16 cellular contexts compared by ENCODE assay signal in genomic region chr2:100940766-100941645, GRCh38.
DNase-seq lines count a peak whose midpoint lies in the region; ATAC-seq and TF ChIP-seq lines count a peak whose summit lies in the region.
"Had no signal": no experiment of that assay in that cellular context is flagged by ENCODE, and none has a peak within 500 bp of the region (broad histone marks: within the 10 kb centered on the region; RNA-seq: fewer than 3 reads in every experiment).

No MANE protein-coding gene starts in this region.

- peaks cover 0 to 10% of the 10 kb centered on the region in 2 donors for H3K36me3 ChIP-seq in psoas muscle (ENCODE audit: insufficient read depth in 1 of 2, low read depth in 1 of 2)

- WGBS in psoas muscle, 3 donors = 87 to 89% (median 88%) methylated on average over 14 of the region's 14 CpGs

- ATAC-seq in HG02852 (IDR thresholded peaks at IDR 0.05; ENCODE audit: unreplicated experiment) (no peak), HG02588 (IDR thresholded peaks at IDR 0.05; ENCODE audit: unreplicated experiment) (no peak), psoas muscle (no peak)
- ATAC-seq: activated CD8-positive, alpha-beta memory T cell treated with anti-CD3 and anti-CD28 coated beads, Interleukin-2, amount 10 ng/mL, durations not matched to agents 7 days and 5 days had no signal

- H3K27me3 ChIP-seq in psoas muscle (ENCODE audit: insufficient read depth in 3 of 3, low read length in 2 of 3) = no peaks in the 10 kb centered on the region

- peaks cover 4% of the 10 kb centered on the region for H3K36me3 Mint-ChIP-seq in activated naive CD4-positive, alpha-beta T cell treated with anti-CD3 and anti-CD28 coated beads for 36 hours (ENCODE audit: low read depth)
- H3K36me3 Mint-ChIP-seq: activated CD8-positive, alpha-beta memory T cell treated with anti-CD3 and anti-CD28 coated beads, Interleukin-2, amount 10 ng/mL, durations not matched to agents 7 days and 5 days had no signal

- peak overlapping the region; percentile 86 for H3K27ac Mint-ChIP-seq in activated naive CD4-positive, alpha-beta T cell treated with anti-CD3 and anti-CD28 coated beads for 36 hours
- H3K27ac Mint-ChIP-seq: activated CD8-positive, alpha-beta memory T cell treated with anti-CD3 and anti-CD28 coated beads, Interleukin-2, amount 10 ng/mL, durations not matched to agents 7 days and 5 days; dendritic cell treated with granulocyte-macrophage colony-stimulating factor and Interleukin-4, amounts not matched to agents 40 ng/mL and 50 ng/mL, for 4 days had no signal

- DNase-seq in stimulated activated CD4-positive, alpha-beta T cell treated with anti-CD3 and anti-CD28 coated beads, Interleukin-1b, Interleukin-23, amount 100 ng/mL, for 48 hours = peak; percentile 10
- no peak for DNase-seq in stimulated activated CD4-positive, alpha-beta T cell treated with anti-CD3 and anti-CD28 coated beads, Interleukin-12 subunit alpha, Interleukin-12 subunit beta, amount 100 ng/mL, for 4 hours
- peak; percentile 59 for DNase-seq in activated naive CD4-positive, alpha-beta T cell treated with anti-CD3 and anti-CD28 coated beads for 36 hours
- peak; percentile 44 for DNase-seq in fibroblast of the aortic adventitia (ENCODE audit: low read depth)
- DNase-seq in psoas muscle = no peak
- DNase-seq in nucleus accumbens (lab: John Stamatoyannopoulos, UW) = no peak
- DNase-seq: activated CD8-positive, alpha-beta memory T cell treated with anti-CD3 and anti-CD28 coated beads, Interleukin-2, amount 10 ng/mL, durations not matched to agents 7 days and 5 days; anterior cingulate cortex; DMS 273 treated with DMSO at 0.1 percent for 48 hours; NCI-H1105 treated with DMSO at 0.1 percent for 48 hours; NCI-H2227 treated with DMSO at 0.1 percent for 48 hours; SIG-M5; T1000 had no signal

- TF ChIP-seq CTCF in fibroblast of the aortic adventitia (IDR thresholded peaks at IDR 0.05; ENCODE audit: insufficient read depth, low read length) = no peak
- no peak for TF ChIP-seq CTCF in psoas muscle (IDR thresholded peaks at IDR 0.05)

- CTCF ChIA-PET in activated naive CD4-positive, alpha-beta T cell treated with anti-CD3 and anti-CD28 coated beads for 36 hours (lab: Charles Lee) = interaction anchor here (1.4 to 2.1 kb wide), 2 partner anchors 211 to 331 kb away, joined by 3 to 5 read pairs; no protein-coding TSS in a partner anchor

- no peaks in the 10 kb centered on the region for H3K9me3 ChIP-seq in psoas muscle

- no peaks in the 10 kb centered on the region for H3K9me3 Mint-ChIP-seq in activated naive CD4-positive, alpha-beta T cell treated with anti-CD3 and anti-CD28 coated beads for 36 hours
- H3K9me3 Mint-ChIP-seq: dendritic cell treated with granulocyte-macrophage colony-stimulating factor and Interleukin-4, amounts not matched to agents 40 ng/mL and 50 ng/mL, for 4 days had no signal

- intact Hi-C loops in activated naive CD4-positive, alpha-beta T cell treated with anti-CD3 and anti-CD28 coated beads for 36 hours (cut with micrococcal nuclease) = loop anchor here (5.0 to 10.0 kb wide), 2 partner anchors 69 to 126 kb away; no protein-coding TSS in a partner anchor
- intact Hi-C loops in psoas muscle (cut with DNase I) = no loop called here

- H3K4me3 Mint-ChIP-seq in activated naive CD4-positive, alpha-beta T cell treated with anti-CD3 and anti-CD28 coated beads for 36 hours = peak overlapping the region; percentile 55
- H3K4me3 Mint-ChIP-seq: activated CD8-positive, alpha-beta memory T cell treated with anti-CD3 and anti-CD28 coated beads, Interleukin-2, amount 10 ng/mL, durations not matched to agents 7 days and 5 days; dendritic cell treated with granulocyte-macrophage colony-stimulating factor and Interleukin-4, amounts not matched to agents 40 ng/mL and 50 ng/mL, for 4 days had no signal

- H3K4me3 ChIP-seq in fibroblast of the aortic adventitia (ENCODE audit: low read depth, low read length) (no peak overlapping the region), psoas muscle (no peak overlapping the region)

- no peak overlapping the region for H3K27ac ChIP-seq in psoas muscle

- H3K27me3 Mint-ChIP-seq in activated naive CD4-positive, alpha-beta T cell treated with anti-CD3 and anti-CD28 coated beads for 36 hours (ENCODE audit: low read depth) = no peaks in the 10 kb centered on the region
- H3K27me3 Mint-ChIP-seq: activated CD8-positive, alpha-beta memory T cell treated with anti-CD3 and anti-CD28 coated beads, Interleukin-2, amount 10 ng/mL, durations not matched to agents 7 days and 5 days had no signal

- H3K4me1 ChIP-seq in psoas muscle = peaks cover 9% of the 10 kb centered on the region

- H3K4me1 Mint-ChIP-seq in activated naive CD4-positive, alpha-beta T cell treated with anti-CD3 and anti-CD28 coated beads for 36 hours (ENCODE audit: low read depth) = peaks cover 29% of the 10 kb centered on the region

Comparison
In these comparisons a context has a peak if more than half of its experiments do, and no peak if none do; other contexts are left out.
1. DNase-seq: peak in stimulated activated CD4-positive, alpha-beta T cell treated with anti-CD3 and anti-CD28 coated beads, Interleukin-1b, Interleukin-23, amount 100 ng/mL, for 48 hours (single experiment), activated naive CD4-positive, alpha-beta T cell treated with anti-CD3 and anti-CD28 coated beads for 36 hours (single experiment) and fibroblast of the aortic adventitia (single experiment); none in stimulated activated CD4-positive, alpha-beta T cell treated with anti-CD3 and anti-CD28 coated beads, Interleukin-12 subunit alpha, Interleukin-12 subunit beta, amount 100 ng/mL, for 4 hours (single experiment), psoas muscle (0 of 2) and nucleus accumbens (0 of 56).